ENCODE assay signal across 15 cellular contexts in genomic region chr6:150241751-150242150, GRCh38.
DNase-seq lines count a peak whose midpoint lies in the region; ATAC-seq lines count a peak whose summit lies in the region.
"Had no signal": no experiment of that assay in that cellular context is flagged by ENCODE, and none has a peak within 500 bp of the region (broad histone marks: within the 10 kb centered on the region; RNA-seq: fewer than 3 reads in every experiment).

No MANE protein-coding gene starts in this region.

- peaks cover 41% of the 10 kb centered on the region for H3K27me3 Mint-ChIP-seq in activated T-cell treated with anti-CD3 and anti-CD28 coated beads, Interleukin-2, amount 50 U/mL, for 72 hours (ENCODE audit: low read depth)
- H3K27me3 Mint-ChIP-seq in stimulated activated memory B cell treated with anti-CD40 and anti-IgM and Interleukin-4, amounts not matched to agents 10 μg/mL and 1 μg/mL and 100 μg/mL, for 72 hours = peaks cover 14% of the 10 kb centered on the region

- H3K4me3 Mint-ChIP-seq in activated T-cell treated with anti-CD3 and anti-CD28 coated beads, Interleukin-2, amount 50 U/mL, for 72 hours = peak overlapping the region; percentile 5 to 60
- no peak overlapping the region for H3K4me3 Mint-ChIP-seq in stimulated activated memory B cell treated with anti-CD40 and anti-IgM and Interleukin-4, amounts not matched to agents 10 μg/mL and 1 μg/mL and 100 μg/mL, for 72 hours

- H3K4me1 Mint-ChIP-seq in activated T-cell treated with anti-CD3 and anti-CD28 coated beads, Interleukin-2, amount 50 U/mL, for 72 hours (ENCODE audit: low read depth) = peaks cover 36% of the 10 kb centered on the region
- peaks cover 8% of the 10 kb centered on the region for H3K4me1 Mint-ChIP-seq in stimulated activated memory B cell treated with anti-CD40 and anti-IgM and Interleukin-4, amounts not matched to agents 10 μg/mL and 1 μg/mL and 100 μg/mL, for 72 hours

- H3K9me3 Mint-ChIP-seq in activated T-cell treated with anti-CD3 and anti-CD28 coated beads, Interleukin-2, amount 50 U/mL, for 72 hours = peaks cover 3% of the 10 kb centered on the region in 2 donors
- peaks cover 6% of the 10 kb centered on the region for H3K9me3 Mint-ChIP-seq in stimulated activated memory B cell treated with anti-CD40 and anti-IgM and Interleukin-4, amounts not matched to agents 10 μg/mL and 1 μg/mL and 100 μg/mL, for 72 hours

- peaks cover 7 to 16% of the 10 kb centered on the region in 2 donors for H3K36me3 Mint-ChIP-seq in activated T-cell treated with anti-CD3 and anti-CD28 coated beads, Interleukin-2, amount 50 U/mL, for 72 hours (ENCODE audit: insufficient read depth in 2 of 2)
- peaks cover 8% of the 10 kb centered on the region for H3K36me3 Mint-ChIP-seq in stimulated activated memory B cell treated with anti-CD40 and anti-IgM and Interleukin-4, amounts not matched to agents 10 μg/mL and 1 μg/mL and 100 μg/mL, for 72 hours

- ATAC-seq in activated T-cell treated with anti-CD3 and anti-CD28 coated beads, Interleukin-2, amount 50 U/mL, for 72 hours (replicated peaks in 1 of 2) = peak; percentile 95 to 97
- peak; percentile 70 for ATAC-seq in stimulated activated memory B cell treated with anti-CD40 and anti-IgM and Interleukin-4, amounts not matched to agents 10 μg/mL and 1 μg/mL and 100 μg/mL, for 72 hours
- no peak for ATAC-seq in HG03135 (IDR thresholded peaks at IDR 0.05; ENCODE audit: unreplicated experiment)
- ATAC-seq: left colon, upper lobe of right lung had no signal

- peak; percentile 55 for DNase-seq in activated T-cell treated with anti-CD3 and anti-CD28 coated beads for 24 hours (ENCODE audit: low read depth)
- no peak for DNase-seq in activated T-cell treated with anti-CD3 and anti-CD28 coated beads, Interleukin-2, amount 50 U/mL, for 1 hour
- DNase-seq in activated T-cell treated with anti-CD3 and anti-CD28 coated beads, Interleukin-2, amount 50 U/mL, for 72 hours = peak; percentile 81
- DNase-seq in stimulated activated CD4-positive, alpha-beta T cell treated with anti-CD3 and anti-CD28 coated beads, Interleukin-1b, Interleukin-23, amount 100 ng/mL, for 4 hours (ENCODE audit: low read depth in 2 of 2) = peak; percentile 2 to 5
- DNase-seq in DMS 273 (lab: John Stamatoyannopoulos, UW; ENCODE audit: unreplicated experiment) = no peak
- DNase-seq in mesenteric fat pad (ENCODE audit: low spot score) = no peak
- DNase-seq: activated CD8-positive, alpha-beta memory T cell treated with anti-CD3 and anti-CD28 coated beads for 24 hours; aorta; foreskin fibroblast; left colon; NCI-H1694; SJCRH30; upper lobe of right lung had no signal

- H3K27ac Mint-ChIP-seq in activated T-cell treated with anti-CD3 and anti-CD28 coated beads, Interleukin-2, amount 50 U/mL, for 72 hours = peak overlapping the region; percentile 58
- no peak overlapping the region for H3K27ac Mint-ChIP-seq in stimulated activated memory B cell treated with anti-CD40 and anti-IgM and Interleukin-4, amounts not matched to agents 10 μg/mL and 1 μg/mL and 100 μg/mL, for 72 hours

Comparison
In these comparisons a context has a peak if more than half of its experiments do, and no peak if none do; other contexts are left out.
1. DNase-seq: peak in activated T-cell treated with anti-CD3 and anti-CD28 coated beads for 24 hours (single experiment), activated T-cell treated with anti-CD3 and anti-CD28 coated beads, Interleukin-2, amount 50 U/mL, for 72 hours (2 of 2) and stimulated activated CD4-positive, alpha-beta T cell treated with anti-CD3 and anti-CD28 coated beads, Interleukin-1b, Interleukin-23, amount 100 ng/mL, for 4 hours (2 of 2); none in activated T-cell treated with anti-CD3 and anti-CD28 coated beads, Interleukin-2, amount 50 U/mL, for 1 hour (single experiment), DMS 273 (single experiment) and mesenteric fat pad (single experiment).